In the genomic region with DNA sequence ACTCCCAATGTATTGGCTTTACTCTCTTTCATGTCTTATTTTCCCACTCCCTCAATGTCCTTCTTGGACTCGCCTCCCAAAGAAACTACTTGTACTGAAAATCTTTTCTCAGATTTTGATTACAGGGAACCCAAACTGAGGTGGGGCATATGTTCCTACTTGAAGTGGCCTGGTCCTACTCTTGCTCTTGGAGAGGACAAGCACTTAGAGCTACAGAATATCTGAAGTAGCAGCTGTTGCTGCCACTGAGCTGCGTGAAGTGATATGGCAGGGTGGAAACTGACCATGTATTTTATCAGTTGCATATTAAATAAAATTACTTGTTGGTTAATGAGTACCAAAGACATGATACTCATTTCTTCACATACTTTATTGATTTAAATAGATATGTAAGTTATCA, we compare ENCODE assay signal across 25 cellular contexts.
"Had no signal": no experiment of that assay in that cellular context is flagged by ENCODE, and none has a peak within 500 bp of the region (broad histone marks: within the 10 kb centered on the region; RNA-seq: fewer than 3 reads in every experiment).

No MANE protein-coding gene starts in this region.

- ATAC-seq: naive thymus-derived CD4-positive, alpha-beta T cell; natural killer cell; psoas muscle; right lobe of liver; stimulated activated naive B cell treated with anti-CD40 and anti-IgM and Interleukin-4, amounts not matched to agents 10 μg/mL and 1 μg/mL and 100 μg/mL, for 72 hours had no signal

- H3K36me3 ChIP-seq: neural progenitor cell, ovary, right lobe of liver, sigmoid colon, stomach, thoracic aorta, thyroid gland, tibial nerve, upper lobe of left lung, uterus had no signal

- H3K27ac ChIP-seq: neural progenitor cell, ovary, parathyroid adenoma, psoas muscle, right lobe of liver, sigmoid colon, stomach, thoracic aorta, thyroid gland, tibial nerve, upper lobe of left lung, uterus had no signal

- H3K9me3 ChIP-seq: ovary, psoas muscle, right lobe of liver, sigmoid colon, stomach, thoracic aorta, thyroid gland, tibial nerve, upper lobe of left lung, uterus had no signal

- H3K4me3 ChIP-seq: neural progenitor cell, ovary, psoas muscle, right lobe of liver, sigmoid colon, stomach, thoracic aorta, thyroid gland, tibial nerve, upper lobe of left lung, uterus had no signal

- DNase-seq: naive thymus-derived CD4-positive, alpha-beta T cell; natural killer cell; occipital lobe; ovary; posterior cingulate gyrus; psoas muscle; right cardiac atrium; right lobe of liver; sigmoid colon; small intestine; stimulated activated CD4-positive, alpha-beta T cell treated with anti-CD3 and anti-CD28 coated beads, Interleukin-15, amount 100 ng/mL, for 24 hours; stimulated activated CD4-positive, alpha-beta T cell treated with anti-CD3 and anti-CD28 coated beads, Interleukin-2, amount 100 ng/mL, for 24 hours; stimulated activated CD4-positive, alpha-beta T cell treated with anti-CD3 and anti-CD28 coated beads, Interleukin-2, amount 100 ng/mL, for 48 hours; stimulated activated CD4-positive, alpha-beta T cell treated with anti-CD3 and anti-CD28 coated beads, Interleukin-4, amount 100 ng/mL, for 24 hours; stimulated activated naive B cell treated with anti-CD40 and anti-IgM and Interleukin-4, amounts not matched to agents 10 μg/mL and 1 μg/mL and 100 μg/mL, for 72 hours; stimulated activated naive CD4-positive, alpha-beta T cell treated with Interleukin-2 at 50 U/mL for 16 hours; stomach; thyroid gland; trophoblast cell; uterus had no signal

- H3K4me1 ChIP-seq: neural progenitor cell, parathyroid adenoma, psoas muscle, sigmoid colon, stomach, thyroid gland, tibial nerve, uterus had no signal

- H3K27me3 ChIP-seq: neural progenitor cell, ovary, right lobe of liver, sigmoid colon, stomach, thyroid gland, tibial nerve, upper lobe of left lung, uterus had no signal
